Comparison of ENCODE assay signal across 20 cellular contexts in the genomic region with DNA sequence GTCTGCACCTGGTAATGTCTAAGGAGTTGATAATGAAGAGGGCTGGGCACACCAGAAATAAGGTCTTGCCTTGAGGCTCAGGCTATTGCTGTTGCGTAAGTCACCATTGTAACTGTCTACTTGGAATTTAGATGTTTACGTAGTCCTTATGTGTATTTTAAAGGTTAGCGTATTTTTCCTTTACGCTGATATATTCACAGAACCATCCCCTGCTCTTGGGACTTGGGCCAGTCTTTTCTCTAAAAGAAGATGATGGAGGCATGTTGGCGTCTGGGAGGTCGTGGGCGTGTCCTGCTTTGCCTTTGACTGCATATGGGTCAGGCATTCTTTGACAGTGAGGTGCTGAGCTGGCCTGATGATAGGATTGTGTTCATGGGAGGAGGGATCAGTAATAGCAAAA. TPM values are rescaled to one million over a fixed set of nuclear protein-coding genes. Genes with fewer than 3 reads are reported as not detected.
A peak's percentile ranks its signal among the peaks of the same experiment; 100 is the strongest.
DNase-seq lines count a peak whose midpoint lies in the region; ATAC-seq and TF ChIP-seq lines count a peak whose summit lies in the region.
"Had no signal": no experiment of that assay in that cellular context is flagged by ENCODE, and none has a peak within 500 bp of the region (broad histone marks: within the 10 kb centered on the region; RNA-seq: fewer than 3 reads in every experiment).

No MANE protein-coding gene starts in this region.

- H3K18ac ChIP-seq in mesendoderm (ENCODE audit: low read length), result no peak overlapping the region

- H3K23ac ChIP-seq in mesendoderm (ENCODE audit: low read length), result no peak overlapping the region

- H4K5ac ChIP-seq in mesendoderm (ENCODE audit: low read length), result no peak overlapping the region

- no peak overlapping the region for H2AK5ac ChIP-seq in mesendoderm (ENCODE audit: low read length)

- H3K4me3 Mint-ChIP-seq in activated T-cell treated with anti-CD3 and anti-CD28 coated beads, Interleukin-2, amount 50 U/mL, for 72 hours, result no peak overlapping the region
- H3K4me3 Mint-ChIP-seq: CD14-positive monocyte; T-helper 2 cell treated with Interferon-gamma antibody and Interleukin-4, amounts not matched to agents 5 μg/mL and 100 μg/mL, for 36 hours had no signal

- H3K4me1 Mint-ChIP-seq in activated T-cell treated with anti-CD3 and anti-CD28 coated beads, Interleukin-2, amount 50 U/mL, for 72 hours (ENCODE audit: low read depth), result peaks cover 33% of the 10 kb centered on the region

- H3K27ac Mint-ChIP-seq in activated T-cell treated with anti-CD3 and anti-CD28 coated beads, Interleukin-2, amount 50 U/mL, for 72 hours, result peak overlapping the region; percentile 36
- H3K27ac Mint-ChIP-seq: T-helper 2 cell treated with Interferon-gamma antibody and Interleukin-4, amounts not matched to agents 5 μg/mL and 100 μg/mL, for 36 hours had no signal

- H2BK15ac ChIP-seq in mesendoderm (replicated peaks; ENCODE audit: low read depth), result no peak overlapping the region

- no peak overlapping the region for H3K56ac ChIP-seq in mesendoderm (ENCODE audit: low read length)

- H3K9me3 Mint-ChIP-seq in activated T-cell treated with anti-CD3 and anti-CD28 coated beads, Interleukin-2, amount 50 U/mL, for 72 hours, result no peaks in the 10 kb centered on the region
- H3K9me3 Mint-ChIP-seq: CD14-positive monocyte; T-helper 2 cell treated with Interferon-gamma antibody and Interleukin-4, amounts not matched to agents 5 μg/mL and 100 μg/mL, for 36 hours had no signal

- no peak overlapping the region for H3K4me2 ChIP-seq in mesendoderm (ENCODE audit: low read length)

- H3K9ac ChIP-seq in mesendoderm (ENCODE audit: low read length), result no peak overlapping the region

- no peak overlapping the region for H4K8ac ChIP-seq in mesendoderm (ENCODE audit: low read depth, low read length)

- no peaks in the 10 kb centered on the region for H3K79me2 ChIP-seq in mesendoderm (ENCODE audit: control insufficient read depth, insufficient read depth, low read length)

- no peaks in the 10 kb centered on the region for H3K27me3 Mint-ChIP-seq in activated T-cell treated with anti-CD3 and anti-CD28 coated beads, Interleukin-2, amount 50 U/mL, for 72 hours (ENCODE audit: low read depth)

- H3K27me3 ChIP-seq in MG63 (no peaks in the 10 kb centered on the region), mesendoderm (ENCODE audit: insufficient read depth, low read length, poor library complexity) (no peaks in the 10 kb centered on the region)
- H3K27me3 ChIP-seq: cardiac muscle cell, upper lobe of right lung had no signal

- no peak for ATAC-seq in activated T-cell treated with anti-CD3 and anti-CD28 coated beads, Interleukin-2, amount 50 U/mL, for 72 hours (replicated peaks in 1 of 2)
- ATAC-seq: HCT116; stimulated activated naive CD8-positive, alpha-beta T cell treated with anti-CD3 and anti-CD28 coated beads, Interleukin-15, Interleukin-2, amounts not matched to agents 100 U/mL and 50 U/mL, for 24 hours; upper lobe of right lung had no signal

- H2BK120ac ChIP-seq in mesendoderm (ENCODE audit: low read depth, low read length), result no peak overlapping the region

- H3K79me1 ChIP-seq in mesendoderm (ENCODE audit: low read length), result no peaks in the 10 kb centered on the region

- peaks cover 9% of the 10 kb centered on the region for H3K36me3 ChIP-seq in MG63
- H3K36me3 ChIP-seq in mesendoderm (ENCODE audit: control insufficient read depth, insufficient read depth, low read length), result no peaks in the 10 kb centered on the region

- no peak for TF ChIP-seq CTCF in epithelial cell of esophagus (IDR thresholded peaks at IDR 0.05; ENCODE audit: insufficient read depth, low read depth, low read length, missing control alignments)

- peaks cover 0 to 5% of the 10 kb centered on the region in 2 donors for H3K36me3 Mint-ChIP-seq in activated T-cell treated with anti-CD3 and anti-CD28 coated beads, Interleukin-2, amount 50 U/mL, for 72 hours (ENCODE audit: insufficient read depth in 2 of 2)

- no peaks in the 10 kb centered on the region for H3K9me3 ChIP-seq in MG63
- H3K9me3 ChIP-seq: upper lobe of right lung had no signal

- H3K4me3 ChIP-seq in MG63 (no peak overlapping the region), epithelial cell of esophagus (ENCODE audit: low read length) (no peak overlapping the region), mesendoderm (ENCODE audit: low read length) (no peak overlapping the region)
- H3K4me3 ChIP-seq: cardiac muscle cell, upper lobe of right lung had no signal

- H2BK5ac ChIP-seq in mesendoderm (ENCODE audit: low read length), result no peak overlapping the region

- H3K27ac ChIP-seq in mesendoderm (ENCODE audit: low read depth, low read length), result no peak overlapping the region
- H3K27ac ChIP-seq: cardiac muscle cell, upper lobe of right lung had no signal

- H3K4me1 ChIP-seq in mesendoderm (ENCODE audit: control insufficient read depth, low read depth, low read length), result no peaks in the 10 kb centered on the region
- H3K4me1 ChIP-seq: upper lobe of right lung had no signal

- no peak for DNase-seq in activated T-cell treated with anti-CD3 and anti-CD28 coated beads, Interleukin-2, amount 50 U/mL, for 72 hours
- DNase-seq in activated T-cell treated with anti-CD3 and anti-CD28 coated beads, Interleukin-2, amount 50 U/mL, for 1 hour, result no peak
- DNase-seq in MG63 (peak; percentile 11), epithelial cell of esophagus (ENCODE audit: low read depth) (peak; percentile 46), mesendoderm (peak; percentile 91), cerebellar nuclear complex (lab: John Stamatoyannopoulos, UW) (no peak), SW480 (ENCODE audit: low spot score) (no peak)
- no peak for DNase-seq in activated CD4-positive, CD25-positive, alpha-beta regulatory T cell (lab: John Stamatoyannopoulos, UW)
- DNase-seq: activated naive CD4-positive, alpha-beta T cell treated with anti-CD3 and anti-CD28 coated beads, Interleukin-2, amount 50 U/mL, for 16 hours; kidney glomerular epithelial cell; NCI-H1417; NCI-H2227 treated with DMSO at 0.1 percent for 48 hours; SHP77 treated with DMSO at 0.1 percent for 48 hours; stimulated activated naive CD8-positive, alpha-beta T cell treated with anti-CD3 and anti-CD28 coated beads, Interleukin-15, Interleukin-2, amounts not matched to agents 100 U/mL and 50 U/mL, for 24 hours; upper lobe of right lung had no signal

- no CpG with 5 or more reads among the region's 7 CpGs for WGBS in mesendoderm (ENCODE audit: extremely low coverage, insufficient coverage, low lambda C conversion rate)

- no peak overlapping the region for H3K4ac ChIP-seq in mesendoderm (ENCODE audit: low read depth, low read length)

RNA-seq across cellular contexts. Expression of gene WDR37, which starts 14.8 kb away (rescaled TPM):
- total RNA-seq in activated T-cell treated with anti-CD3 and anti-CD28 coated beads, Interleukin-2, amount 50 U/mL, for 72 hours, result 10 to 100 TPM; 18.1 to 18.7 TPM
- total RNA-seq in MG63 (2014; rRNA removed; shearing (Covaris generic); ENCODE audit: low replicate concordance), result 5.3 and 6.3 TPM in 2 replicates
- 5.2 TPM for polyA plus RNA-seq in mesendoderm (2013, experiment 1 of 2)
- polyA plus RNA-seq in mesendoderm (2013, experiment 2 of 2), result 5.4 TPM

RNA-seq across cellular contexts. Expression of gene IDI1, which starts 22.0 kb away (rescaled TPM):
- 10 to 100 TPM; 37.4 to 46.7 TPM for total RNA-seq in activated T-cell treated with anti-CD3 and anti-CD28 coated beads, Interleukin-2, amount 50 U/mL, for 72 hours
- 53.1 and 96.2 TPM in 2 replicates for total RNA-seq in MG63 (2014; rRNA removed; shearing (Covaris generic); ENCODE audit: low replicate concordance)
- 131 TPM for polyA plus RNA-seq in mesendoderm (2013, experiment 1 of 2)
- polyA plus RNA-seq in mesendoderm (2013, experiment 2 of 2), result 142 TPM

RNA-seq across cellular contexts. Expression of gene IDI2, which starts 45.3 kb away (rescaled TPM):
- total RNA-seq in activated T-cell treated with anti-CD3 and anti-CD28 coated beads, Interleukin-2, amount 50 U/mL, for 72 hours, result not detected
- not detected in 2 replicates for total RNA-seq in MG63 (2014; rRNA removed; shearing (Covaris generic); ENCODE audit: low replicate concordance)
- polyA plus RNA-seq in mesendoderm (2013, experiment 1 of 2), result not detected
- not detected for polyA plus RNA-seq in mesendoderm (2013, experiment 2 of 2)
- total RNA-seq: A172, cardiac muscle cell, upper lobe of right lung had no signal
- polyA plus RNA-seq: cardiac muscle cell, CD14-positive monocyte had no signal

Comparison
In these comparisons a context has a peak if more than half of its experiments do, and no peak if none do; other contexts are left out.
1. DNase-seq: peak in MG63 (single experiment), epithelial cell of esophagus (single experiment) and mesendoderm (single experiment); none in activated T-cell treated with anti-CD3 and anti-CD28 coated beads, Interleukin-2, amount 50 U/mL, for 72 hours (0 of 2), activated T-cell treated with anti-CD3 and anti-CD28 coated beads, Interleukin-2, amount 50 U/mL, for 1 hour (single experiment), cerebellar nuclear complex (0 of 2), activated CD4-positive, CD25-positive, alpha-beta regulatory T cell (0 of 4) and SW480 (single experiment).